12 cellular contexts compared by ENCODE assay signal in the genomic region with DNA sequence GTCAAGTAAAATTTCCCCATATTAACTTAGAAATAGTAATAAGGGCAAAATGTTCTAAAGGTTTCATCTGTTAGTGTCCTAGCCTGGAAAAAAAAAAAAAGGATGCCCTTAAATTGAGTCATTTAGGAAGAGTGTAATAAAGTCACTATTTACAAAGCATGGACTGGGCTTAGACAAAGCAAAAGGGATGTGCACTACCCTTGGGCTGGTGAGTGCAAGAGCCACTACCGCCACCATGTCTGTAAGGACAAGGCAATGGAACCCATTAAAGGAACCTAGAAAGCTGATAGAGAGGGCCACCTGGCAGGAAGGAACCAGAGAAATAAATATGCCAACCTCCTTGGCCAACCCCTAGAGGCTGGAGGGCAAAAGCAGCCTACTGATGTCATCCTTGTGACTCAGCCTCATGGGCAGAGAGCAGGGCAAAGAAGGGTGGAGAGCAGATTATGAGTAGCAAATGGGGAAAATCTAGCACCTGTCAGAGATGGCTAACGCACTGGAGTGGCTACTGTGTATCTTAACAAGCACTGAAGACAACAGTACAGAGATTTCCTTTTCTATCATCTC. TPM values are rescaled to one million over a fixed set of nuclear protein-coding genes. Genes with fewer than 3 reads are reported as not detected.
DNase-seq lines count a peak whose midpoint lies in the region; ATAC-seq, FAIRE-seq and TF ChIP-seq lines count a peak whose summit lies in the region.
"Had no signal": no experiment of that assay in that cellular context is flagged by ENCODE, and none has a peak within 500 bp of the region (broad histone marks: within the 10 kb centered on the region; RNA-seq: fewer than 3 reads in every experiment).

No MANE protein-coding gene starts in this region.

- no peak overlapping the region for H3K9ac ChIP-seq in BLaER1

- FAIRE-seq in RCC 7860 (lab: Jason Lieb, UNC) = no peak

- H3K4me1 ChIP-seq in BLaER1 = peaks cover 23% of the 10 kb centered on the region
- H3K4me1 ChIP-seq in foreskin keratinocyte = peaks cover 37% of the 10 kb centered on the region
- no peaks in the 10 kb centered on the region for H3K4me1 ChIP-seq in ascending aorta
- H3K4me1 ChIP-seq in A673 (ENCODE audit: insufficient read depth, low read length, poor library complexity, severe bottlenecking) = no peaks in the 10 kb centered on the region

- H3K4me2 ChIP-seq in BLaER1 = peak overlapping the region; percentile 3; the same call in 1 of the 2 replicates

- ATAC-seq in GM18868 (IDR thresholded peaks at IDR 0.05; ENCODE audit: unreplicated experiment) (peak; percentile 38), foreskin keratinocyte (peak; percentile 74), omental fat pad (ENCODE audit: low FRiP score) (no peak)

- H3K36me3 ChIP-seq in BLaER1 = no peaks in the 10 kb centered on the region
- H3K36me3 ChIP-seq in ascending aorta = no peaks in the 10 kb centered on the region
- H3K36me3 ChIP-seq in A673 (ENCODE audit: insufficient read depth, low read length, poor library complexity, severe bottlenecking) = no peaks in the 10 kb centered on the region

- DNase-seq in RCC 7860 (ENCODE audit: low spot score) = peak; percentile 59
- peak; percentile 63 to 89 for DNase-seq in foreskin keratinocyte
- DNase-seq in NCI-H128 (lab: John Stamatoyannopoulos, UW; ENCODE audit: unreplicated experiment) = no peak
- DNase-seq in ascending aorta (ENCODE audit: low spot score in 2 of 2) = no peak
- no peak for DNase-seq in omental fat pad (ENCODE audit: low spot score)
- no peak for DNase-seq in A673 (ENCODE audit: low spot score)
- DNase-seq: activated effector memory CD4-positive, alpha-beta T cell treated with Interleukin-2 at 50 U/mL for 16 hours; DMS79; NCI-H1092; SHP77 treated with DMSO at 0.1 percent for 48 hours had no signal

- CTCF ChIA-PET in A673 (lab: Charles Lee) = no interaction called here

- H3K27ac ChIP-seq in BLaER1 (no peak overlapping the region), foreskin keratinocyte (no peak overlapping the region), ascending aorta (no peak overlapping the region), A673 (ENCODE audit: low read depth, low read length, poor library complexity, severe bottlenecking) (no peak overlapping the region)

- POLR2A ChIA-PET in A673 (lab: Charles Lee; ENCODE audit: low non-redundant PET) = no interaction called here

- BruUV-seq in A673 (replicated peaks; lab: Mats Ljungman, UMichigan) = no TSS peak

- TF ChIP-seq CTCF in foreskin keratinocyte (conservative IDR thresholded peaks at IDR 0.05) (peak; percentile 43), ascending aorta (IDR thresholded peaks at IDR 0.05) (no peak), omental fat pad (IDR thresholded peaks at IDR 0.05) (no peak), A673 (conservative IDR thresholded peaks at IDR 0.05; ENCODE audit: low read depth, low read length) (no peak)

- no peaks in the 10 kb centered on the region for H4K20me1 ChIP-seq in BLaER1

- H3K27me3 ChIP-seq in BLaER1 = no peaks in the 10 kb centered on the region
- H3K27me3 ChIP-seq in foreskin keratinocyte = no peaks in the 10 kb centered on the region
- no peaks in the 10 kb centered on the region for H3K27me3 ChIP-seq in ascending aorta
- no peaks in the 10 kb centered on the region for H3K27me3 ChIP-seq in A673 (replicated peaks; ENCODE audit: insufficient read depth, low read depth, low read length, poor library complexity)

- H3K4me3 ChIP-seq in BLaER1 (no peak overlapping the region), ascending aorta (no peak overlapping the region), A673 (ENCODE audit: low read depth, low read length, poor library complexity, severe bottlenecking) (no peak overlapping the region)

- no peaks in the 10 kb centered on the region for H3K9me3 ChIP-seq in BLaER1
- H3K9me3 ChIP-seq in ascending aorta = no peaks in the 10 kb centered on the region
- H3K9me3 ChIP-seq in A673 (ENCODE audit: low read depth, low read length, poor library complexity, severe bottlenecking) = no peaks in the 10 kb centered on the region

- intact Hi-C loops in ascending aorta (cut with DNase I) (no loop called here), A673 (cut with micrococcal nuclease; ENCODE audit: unreplicated experiment) (no loop called here)

RNA-seq across cellular contexts. Expression of gene FUT8, which starts 59.5 kb away (rescaled TPM):
- total RNA-seq in foreskin keratinocyte = 30.5 and 30.8 TPM in 2 replicates
- polyA plus RNA-seq in foreskin keratinocyte = 7.9 and 10.2 TPM in 2 replicates
- total RNA-seq in ascending aorta = 12.9 TPM
- total RNA-seq in omental fat pad = 10 to 100 TPM; 14.9 to 35.8 (median 22.2) TPM
- 11.0 and 11.6 TPM in 2 replicates for total RNA-seq in A673 (2021)

Comparison
In these comparisons a context has a peak if more than half of its experiments do, and no peak if none do; other contexts are left out.
1. DNase-seq: peak in RCC 7860 (single experiment) and foreskin keratinocyte (2 of 2); none in NCI-H128 (single experiment), ascending aorta (0 of 2), omental fat pad (single experiment) and A673 (single experiment).